20 cellular contexts compared by ENCODE assay signal in the genomic region with DNA sequence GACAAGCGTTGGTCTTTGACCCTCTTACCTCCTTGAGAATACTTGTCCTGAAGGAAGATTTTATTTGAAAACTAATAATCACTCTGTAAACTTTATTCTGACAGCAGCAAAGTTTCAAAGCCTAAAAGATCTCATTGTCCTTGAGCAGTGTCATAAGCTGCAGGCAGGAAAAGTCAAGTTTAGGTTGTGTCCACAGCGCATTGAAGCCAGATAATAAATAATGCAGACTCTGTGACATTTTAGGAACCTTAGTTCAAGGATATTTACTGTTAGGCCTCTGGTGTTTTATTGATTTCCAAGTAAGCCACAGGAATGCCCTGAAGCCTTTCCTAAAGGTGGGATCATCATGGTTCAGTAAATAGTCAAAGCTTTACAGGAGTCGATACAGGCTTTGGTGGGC.
"Had no signal": no experiment of that assay in that cellular context is flagged by ENCODE, and none has a peak within 500 bp of the region (broad histone marks: within the 10 kb centered on the region; RNA-seq: fewer than 3 reads in every experiment).

No MANE protein-coding gene starts in this region.

- H3K4me2 ChIP-seq: hepatocyte had no signal

- H3K79me2 ChIP-seq: hepatocyte had no signal

- H3K9me3 ChIP-seq: colonic mucosa, neutrophil, sigmoid colon, thoracic aorta, transverse colon had no signal

- ATAC-seq: left colon; naive thymus-derived CD4-positive, alpha-beta T cell; stimulated activated naive B cell treated with anti-CD40 and anti-IgM and Interleukin-4, amounts not matched to agents 10 μg/mL and 1 μg/mL and 100 μg/mL, for 72 hours; stimulated activated naive CD8-positive, alpha-beta T cell treated with anti-CD3 and anti-CD28 coated beads, Interleukin-15, amount 100 ng/mL, for 72 hours had no signal

- H2AFZ ChIP-seq: hepatocyte had no signal

- DNase-seq: colonic mucosa; dermis blood vessel endothelial cell; effector CD4-positive, alpha-beta T cell; foreskin melanocyte; head of caudate nucleus; left colon; mammary epithelial cell; naive thymus-derived CD4-positive, alpha-beta T cell; nephron progenitor cell; posterior cingulate gyrus; sigmoid colon; stimulated activated CD4-positive, alpha-beta T cell treated with anti-CD3 and anti-CD28 coated beads, Interleukin-2, amount 100 ng/mL, for 24 hours; stimulated activated CD4-positive, alpha-beta T cell treated with anti-CD3 and anti-CD28 coated beads, Interleukin-4, amount 100 ng/mL, for 4 hours; stimulated activated naive B cell treated with anti-CD40 and anti-IgM and Interleukin-4, amounts not matched to agents 10 μg/mL and 1 μg/mL and 100 μg/mL, for 72 hours; stimulated activated naive CD8-positive, alpha-beta T cell treated with anti-CD3 and anti-CD28 coated beads, Interleukin-15, amount 100 ng/mL, for 72 hours; transverse colon had no signal

- H3K4me3 ChIP-seq: colonic mucosa, hepatocyte, sigmoid colon, skin epidermis, thoracic aorta, transverse colon had no signal

- H3K27ac ChIP-seq: colonic mucosa, hepatocyte, neutrophil, sigmoid colon, skin epidermis, thoracic aorta, transverse colon had no signal

- H3K36me3 ChIP-seq: colonic mucosa, neutrophil, sigmoid colon, thoracic aorta, transverse colon had no signal

- H3K4me1 ChIP-seq: colonic mucosa had no signal

- H3K27me3 ChIP-seq: colonic mucosa, hepatocyte, neutrophil, sigmoid colon, transverse colon had no signal
